In the genomic region with DNA sequence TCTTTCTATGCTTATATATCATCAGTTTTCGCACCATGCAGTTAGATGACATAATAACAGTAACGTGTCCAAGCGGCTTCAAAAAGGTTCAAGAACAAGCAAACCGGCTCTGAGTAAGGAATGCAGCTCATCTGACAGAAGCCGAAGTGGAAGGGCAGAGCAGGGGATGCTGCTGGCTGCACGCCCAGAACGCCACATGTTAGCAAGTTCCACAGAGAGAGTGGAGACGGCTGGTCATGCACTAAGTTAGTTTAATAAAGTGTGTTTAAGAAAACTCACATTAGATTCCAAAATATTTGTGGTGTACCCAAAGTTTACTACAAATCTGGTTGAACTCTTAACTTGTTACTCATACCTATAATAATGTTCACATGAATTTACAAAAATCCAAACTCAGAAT, we compare ENCODE assay signal across 10 cellular contexts.
DNase-seq lines count a peak whose midpoint lies in the region; FAIRE-seq and TF ChIP-seq lines count a peak whose summit lies in the region.
"Had no signal": no experiment of that assay in that cellular context is flagged by ENCODE, and none has a peak within 500 bp of the region (broad histone marks: within the 10 kb centered on the region; RNA-seq: fewer than 3 reads in every experiment).

No MANE protein-coding gene starts in this region.

- H3K9me2 ChIP-seq in OCI-LY7 (ENCODE audit: insufficient read depth, low read length) = no peaks in the 10 kb centered on the region

- 4 to 8% (median 4%) methylated on average over 8 of the region's 8 CpGs for WGBS in ovary, 3 donors
- no CpG with 5 or more reads among the region's 8 CpGs for WGBS in H9 (ENCODE audit: extremely low coverage, insufficient read length, low lambda C conversion rate)

- H4K91ac ChIP-seq in H9 (ENCODE audit: insufficient read length, low read depth, low read length) = no peak overlapping the region

- H3K4me2 ChIP-seq in OCI-LY7 (ENCODE audit: low read length) = no peak overlapping the region
- H3K4me2 ChIP-seq in H9 (ENCODE audit: insufficient read depth, insufficient read length, low read length) = no peak overlapping the region
- H3K4me2 ChIP-seq: KMS-11 had no signal

- H2BK5ac ChIP-seq in H9 (ENCODE audit: insufficient read length, low read length) = no peak overlapping the region

- no peak overlapping the region for H3K18ac ChIP-seq in H9 (ENCODE audit: insufficient read length, low read depth, low read length)

- no peaks in the 10 kb centered on the region for H3K36me3 ChIP-seq in ovary
- no peaks in the 10 kb centered on the region for H3K36me3 ChIP-seq in OCI-LY7 (ENCODE audit: insufficient read depth, low read length)
- H3K36me3 ChIP-seq: neutrophil had no signal

- no peak overlapping the region for H3T11ph ChIP-seq in H9 (ENCODE audit: low read length)

- no peaks in the 10 kb centered on the region for H3K27me3 Mint-ChIP-seq in H9 (ENCODE audit: low read depth)

- H3K4me3 ChIP-seq in ovary (no peak overlapping the region), OCI-LY7 (ENCODE audit: low read depth, low read length, poor library complexity, severe bottlenecking) (no peak overlapping the region)

- no peaks in the 10 kb centered on the region for H3K9me3 Mint-ChIP-seq in H9

- H3K9me3 ChIP-seq in ovary = no peaks in the 10 kb centered on the region
- no peaks in the 10 kb centered on the region for H3K9me3 ChIP-seq in OCI-LY7 (ENCODE audit: low read length)
- H3K9me3 ChIP-seq in H9 (ENCODE audit: control insufficient read depth, low read depth, low read length) = no peaks in the 10 kb centered on the region
- H3K9me3 ChIP-seq: neutrophil had no signal

- H2BK15ac ChIP-seq in H9 (ENCODE audit: low read depth, low read length) = no peak overlapping the region

- DNase-seq in G401 (ENCODE audit: low spot score) (peak; percentile 52), RPMI7951 (ENCODE audit: low read depth) (peak; percentile 88), fibroblast of the conjunctiva (ENCODE audit: low read depth) (peak; percentile 98), ovary (peak; percentile 55 to 85 (median 80)), iPS-NIHi7 (ENCODE audit: extremely low spot score) (no peak), OCI-LY7 (ENCODE audit: low spot score) (no peak), H9 (no peak), GM12891 (ENCODE audit: insufficient read length, low spot score) (no peak)

- no peak overlapping the region for H3K4ac ChIP-seq in H9 (ENCODE audit: low read depth, low read length)

- H4K8ac ChIP-seq in H9 (replicated peaks; ENCODE audit: insufficient read length, low read depth, low read length) = no peak overlapping the region

- H3K4me1 ChIP-seq in ovary (ENCODE audit: insufficient read depth) (peaks cover 1% of the 10 kb centered on the region), OCI-LY7 (ENCODE audit: insufficient read depth, low read length, poor library complexity, severe bottlenecking) (no peaks in the 10 kb centered on the region), H9 (ENCODE audit: insufficient read depth, low read length) (no peaks in the 10 kb centered on the region)

- H2BK120ac ChIP-seq in H9 (ENCODE audit: low read depth, low read length, poor library complexity, severe bottlenecking) = no peak overlapping the region

- no peak overlapping the region for H2BK20ac ChIP-seq in H9 (ENCODE audit: low read depth, low read length, poor library complexity, severe bottlenecking)

- H3K79me1 ChIP-seq in H9 (ENCODE audit: insufficient read depth, low read depth, low read length, poor library complexity, severe bottlenecking) = no peaks in the 10 kb centered on the region

- no peak overlapping the region for H3K56ac ChIP-seq in H9 (ENCODE audit: insufficient read length, low read depth, low read length)

- H3K27ac Mint-ChIP-seq in H9 = no peak overlapping the region; a peak in 1 of 7 replicates

- H3K9ac ChIP-seq in H9 (ENCODE audit: extremely low read depth, insufficient read length, low read length) = no peak overlapping the region
- H3K9ac ChIP-seq: KMS-11 had no signal

- CTCF ChIA-PET in OCI-LY7 (lab: Charles Lee; ENCODE audit: unreplicated experiment) = no interaction called here

- TF ChIP-seq EP300 in ovary (IDR thresholded peaks at IDR 0.05) = no peak

- no TSS peak for BruUV-seq in OCI-LY7 (replicated peaks; lab: Mats Ljungman, UMichigan)

- H3K79me2 ChIP-seq in OCI-LY7 (ENCODE audit: insufficient read depth, low read depth, low read length) = no peaks in the 10 kb centered on the region
- no peaks in the 10 kb centered on the region for H3K79me2 ChIP-seq in H9 (ENCODE audit: insufficient read depth, low read length)

- no peak overlapping the region for H3K4me3 Mint-ChIP-seq in H9

- H2AFZ ChIP-seq in OCI-LY7 (ENCODE audit: low read length) (no peak overlapping the region), H9 (ENCODE audit: low read length) (no peak overlapping the region)

- H2AK5ac ChIP-seq in H9 (ENCODE audit: insufficient read length, low read length) = no peak overlapping the region

- in situ Hi-C loops in G401 (cut with HindIII; ENCODE audit: low sequenced_read_pairs) = no loop called here

- no peaks in the 10 kb centered on the region for H3K36me3 Mint-ChIP-seq in H9 (ENCODE audit: insufficient read depth in 1 of 3, low read depth in 3 of 3)

- H3K23me2 ChIP-seq in H9 (ENCODE audit: insufficient read length, low read depth, low read length, poor library complexity, severe bottlenecking) = no peaks in the 10 kb centered on the region

- no peak overlapping the region for H3K27ac ChIP-seq in ovary
- no peak overlapping the region for H3K27ac ChIP-seq in OCI-LY7 (ENCODE audit: low read depth, low read length, poor library complexity, severe bottlenecking)
- H3K27ac ChIP-seq in H9 (ENCODE audit: insufficient read length, low read depth, low read length) = no peak overlapping the region
- H3K27ac ChIP-seq: KMS-11, neutrophil had no signal

- H3K14ac ChIP-seq in H9 (ENCODE audit: insufficient read depth, low read length) = no peak overlapping the region

- H3K23ac ChIP-seq in H9 (ENCODE audit: insufficient read length, low read depth, low read length) = no peak overlapping the region

- no peak overlapping the region for H2BK12ac ChIP-seq in H9 (ENCODE audit: insufficient read length, low read depth, low read length)

- FAIRE-seq in GM12891 (lab: Jason Lieb, UNC) = no peak

- H3K27me3 ChIP-seq in ovary = no peaks in the 10 kb centered on the region
- no peaks in the 10 kb centered on the region for H3K27me3 ChIP-seq in H9 (ENCODE audit: insufficient read depth, low read length)
- H3K27me3 ChIP-seq: neutrophil had no signal

- intact Hi-C loops in ovary (cut with DNase I) = no loop called here
- intact Hi-C loops in OCI-LY7 (cut with micrococcal nuclease; ENCODE audit: unreplicated experiment) = no loop called here

- TF ChIP-seq POLR2A in ovary (IDR thresholded peaks at IDR 0.05) (no peak), GM12891 (IDR thresholded peaks at IDR 0.05; ENCODE audit: low read depth, low read length) (no peak)

- H4K5ac ChIP-seq in H9 (ENCODE audit: insufficient read length, low read depth, low read length) = no peak overlapping the region

- H4K20me1 ChIP-seq in OCI-LY7 (ENCODE audit: insufficient read depth, low read length) (no peaks in the 10 kb centered on the region), H9 (ENCODE audit: control insufficient read depth, insufficient read depth, insufficient read length) (no peaks in the 10 kb centered on the region)

- no peaks in the 10 kb centered on the region for H3K4me1 Mint-ChIP-seq in H9

- TF ChIP-seq CTCF in ovary (IDR thresholded peaks at IDR 0.05) (no peak), OCI-LY7 (conservative IDR thresholded peaks at IDR 0.05; ENCODE audit: low read length) (no peak), H9 (conservative IDR thresholded peaks at IDR 0.05) (no peak)

- POLR2A ChIA-PET in OCI-LY7 (lab: Charles Lee) = interaction anchor here (0.7 to 1.0 kb wide), 2 partner anchors 14 to 872 kb away, joined by 3 read pairs; no protein-coding TSS in a partner anchor

TF ChIP-seq in GM12891, 5 proteins besides CTCF, POLR2A, EP300 and RAD21:
- TF ChIP-seq TAF1 (IDR thresholded peaks at IDR 0.05; ENCODE audit: low read depth, low read length) = no peak
- no peak for TF ChIP-seq POLR2AphosphoS5 (IDR thresholded peaks at IDR 0.05; ENCODE audit: low read depth, low read length)
- TF ChIP-seq SPI1 (IDR thresholded peaks at IDR 0.05; ENCODE audit: low read depth, low read length) = no peak
- no peak for TF ChIP-seq POU2F2 (IDR thresholded peaks at IDR 0.05; ENCODE audit: low read depth, low read length)
- TF ChIP-seq PAX5 (IDR thresholded peaks at IDR 0.05; ENCODE audit: insufficient read depth, low read length, severe bottlenecking) = no peak

Comparison
In these comparisons a context has a peak if more than half of its experiments do, and no peak if none do; other contexts are left out.
1. DNase-seq: peak in G401 (single experiment), RPMI7951 (single experiment), fibroblast of the conjunctiva (single experiment) and ovary (5 of 5); none in iPS-NIHi7 (single experiment), OCI-LY7 (single experiment), H9 (single experiment) and GM12891 (single experiment).